Comparison of ENCODE assay signal across 9 cellular contexts in genomic region chr16:24701521-24701951, GRCh38. TPM values are rescaled to one million over a fixed set of nuclear protein-coding genes. Genes with fewer than 3 reads are reported as not detected.
DNase-seq lines count a peak whose midpoint lies in the region; ATAC-seq and TF ChIP-seq lines count a peak whose summit lies in the region.
"Had no signal": no experiment of that assay in that cellular context is flagged by ENCODE, and none has a peak within 500 bp of the region (broad histone marks: within the 10 kb centered on the region; RNA-seq: fewer than 3 reads in every experiment).

No MANE protein-coding gene starts in this region.

- TF ChIP-seq EP300 in transverse colon (IDR thresholded peaks at IDR 0.05; ENCODE audit: low read depth), result no peak

- TF ChIP-seq POLR2A in transverse colon (IDR thresholded peaks at IDR 0.05), result no peak

- H2BK5ac ChIP-seq in mesenchymal stem cell (ENCODE audit: low read depth, low read length, poor library complexity, severe bottlenecking), result peak overlapping the region; percentile 31

- peak overlapping the region; percentile 32 to 81 for H3K4ac ChIP-seq in mesenchymal stem cell (ENCODE audit: low read depth in 1 of 2, low read length in 2 of 2)

- no peak overlapping the region for H3K14ac ChIP-seq in mesenchymal stem cell (ENCODE audit: low read length in 2 of 2)

- peak overlapping the region in 1 of 2 experiments; percentile 77 for H2BK12ac ChIP-seq in mesenchymal stem cell (ENCODE audit: low read length in 2 of 2)

- peak; percentile 28 for DNase-seq in cerebellar cortex (ENCODE audit: low spot score)
- DNase-seq in mesenchymal stem cell, result peak; percentile 45
- DNase-seq in transverse colon, result no peak
- no peak for DNase-seq in NCI-H2171 treated with DMSO at 0.1 percent for 48 hours (lab: John Stamatoyannopoulos, UW)
- no peak for DNase-seq in DMS79 (lab: John Stamatoyannopoulos, UW)
- DNase-seq: NCI-H2227 treated with DMSO at 0.1 percent for 48 hours had no signal

- H2AK5ac ChIP-seq in mesenchymal stem cell (ENCODE audit: low read length, severe bottlenecking), result peak overlapping the region; percentile 86

- H3K27me3 ChIP-seq in HUES6 (ENCODE audit: control insufficient read depth, insufficient read depth, low read length), result no peaks in the 10 kb centered on the region
- no peaks in the 10 kb centered on the region for H3K27me3 ChIP-seq in mesenchymal stem cell (ENCODE audit: control insufficient read depth in 1 of 2, insufficient read depth in 1 of 2, low read length in 2 of 2)
- H3K27me3 ChIP-seq in transverse colon, result no peaks in the 10 kb centered on the region
- H3K27me3 ChIP-seq: ovary had no signal

- TF ChIP-seq CTCF in transverse colon (IDR thresholded peaks at IDR 0.05), result no peak

- peaks cover 10% of the 10 kb centered on the region; the same call in 1 of the 2 replicates for H3K4me1 ChIP-seq in HUES6 (ENCODE audit: control insufficient read depth, insufficient read depth, low read length)
- H3K4me1 ChIP-seq in mesenchymal stem cell (ENCODE audit: control insufficient read depth, insufficient read depth, low read depth, low read length), result peaks cover 9% of the 10 kb centered on the region
- peaks cover 6 to 33% (median 13%) of the 10 kb centered on the region in 4 donors for H3K4me1 ChIP-seq in transverse colon

- H3K79me1 ChIP-seq in mesenchymal stem cell (replicated peaks; ENCODE audit: low read length, poor library complexity, severe bottlenecking), result no peaks in the 10 kb centered on the region

- H3K27ac ChIP-seq in HUES6 (ENCODE audit: low read depth, low read length) (no peak overlapping the region), mesenchymal stem cell (ENCODE audit: low read length, poor library complexity, severe bottlenecking) (peak overlapping the region; percentile 88), transverse colon (peak overlapping the region; percentile 73 to 77 (median 76))

- no peaks in the 10 kb centered on the region for H3K36me3 ChIP-seq in HUES6 (ENCODE audit: control insufficient read depth, insufficient read depth, low read length)
- H3K36me3 ChIP-seq in mesenchymal stem cell (ENCODE audit: control insufficient read depth in 1 of 2, insufficient read depth in 2 of 2, low read depth in 1 of 2, low read length in 2 of 2), result no peaks in the 10 kb centered on the region
- no peaks in the 10 kb centered on the region for H3K36me3 ChIP-seq in transverse colon
- H3K36me3 ChIP-seq: ovary had no signal

- H3K4me3 ChIP-seq in HUES6 (ENCODE audit: low read depth, low read length) (no peak overlapping the region), mesenchymal stem cell (ENCODE audit: insufficient read depth in 1 of 2, low read depth in 1 of 2, low read length in 2 of 2) (peak overlapping the region in 1 of 2 experiments; percentile 46), transverse colon (no peak overlapping the region)
- H3K4me3 ChIP-seq: ovary had no signal

- no peak overlapping the region for H3K4me2 ChIP-seq in mesenchymal stem cell (ENCODE audit: low read length, poor library complexity, severe bottlenecking)

- peak overlapping the region; percentile 88 for H4K8ac ChIP-seq in mesenchymal stem cell (ENCODE audit: low read length)

- H2BK15ac ChIP-seq in mesenchymal stem cell (ENCODE audit: low read depth, poor library complexity, severe bottlenecking), result peak overlapping the region; percentile 69

- in situ Hi-C loops in transverse colon (cut with MboI; ENCODE audit: low pct_ligation_motif_present in 1 of 4, low pct_unique_long_range_greater_than_20kb in 1 of 4, low sequenced_read_pairs in 3 of 4), result no loop called here

- 13% methylated on average over 5 of the region's 5 CpGs for WGBS in mesenchymal stem cell
- WGBS in transverse colon (ENCODE audit: low coverage in 1 of 2), 2 donors, result 57% methylated on average over 5 of the region's 5 CpGs; no CpG with 5 or more reads in 1 of the 2 donors

- H3K23ac ChIP-seq in mesenchymal stem cell (ENCODE audit: low read length in 2 of 2), result no peak overlapping the region

- H2AFZ ChIP-seq in mesenchymal stem cell (ENCODE audit: low read depth, low read length), result no peak overlapping the region

- peak overlapping the region; percentile 50 for H4K91ac ChIP-seq in mesenchymal stem cell (ENCODE audit: low read length)

- no peak for ATAC-seq in esophagus mucosa

- intact Hi-C loops in transverse colon (cut with DNase I; ENCODE audit: low total_unique reads), result no loop called here

- no peaks in the 10 kb centered on the region for H3K9me3 ChIP-seq in HUES6 (ENCODE audit: control insufficient read depth, insufficient read depth, low read depth, low read length)
- H3K9me3 ChIP-seq in mesenchymal stem cell (ENCODE audit: control insufficient read depth, low read length), result no peaks in the 10 kb centered on the region
- H3K9me3 ChIP-seq in transverse colon, result no peaks in the 10 kb centered on the region
- H3K9me3 ChIP-seq: ovary had no signal

- H3K18ac ChIP-seq in mesenchymal stem cell (ENCODE audit: low read depth in 1 of 2, low read length in 2 of 2), result peak overlapping the region; percentile 11 to 83

- peak overlapping the region; percentile 48 for H3K9ac ChIP-seq in HUES6 (ENCODE audit: low read length)
- H3K9ac ChIP-seq in mesenchymal stem cell (ENCODE audit: low read length), result peak overlapping the region; percentile 29

- peak overlapping the region; percentile 49 for H2BK120ac ChIP-seq in mesenchymal stem cell (ENCODE audit: low read depth, low read length)

RNA-seq across cellular contexts. Expression of gene TNRC6A, which starts 27.9 kb away (rescaled TPM):
- polyA plus RNA-seq in mesenchymal stem cell (2013, experiment 1 of 2), result 27.6 TPM
- 25.0 TPM for polyA plus RNA-seq in mesenchymal stem cell (2013, experiment 2 of 2)
- total RNA-seq in transverse colon (10 to 100 TPM; 48.2 to 77.2 (median 54.8) TPM), esophagus mucosa (16.1 TPM)

Comparison
In these comparisons a context has a peak if more than half of its experiments do, and no peak if none do; other contexts are left out.
1. DNase-seq: peak in cerebellar cortex (single experiment) and mesenchymal stem cell (single experiment); none in transverse colon (single experiment), NCI-H2171 treated with DMSO at 0.1 percent for 48 hours (single experiment) and DMS79 (single experiment).